1 cellular context compared by ENCODE assay signal in genomic region chr15:74396445-74397238, GRCh38.
TF ChIP-seq lines count a peak whose summit lies in the region.

No MANE protein-coding gene starts in this region.

TF ChIP-seq in GM12878, 131 proteins besides CTCF, POLR2A, EP300 and RAD21 (continued from another document and continues in another):
- TF ChIP-seq ZBTB33 (IDR thresholded peaks at IDR 0.05), result no peak
- TF ChIP-seq PRDM15 (CRISPR knock-in tag; IDR thresholded peaks at IDR 0.05), result no peak
- 0 out of 2 replicates have a peak, but pooled peaks have one; percentile 3 for TF ChIP-seq ELK1 (IDR thresholded peaks at IDR 0.05; ENCODE audit: low read depth, low read length)
- TF ChIP-seq ZNF592 (IDR thresholded peaks at IDR 0.05), result peak; percentile 85; the same call in 1 of the 2 replicates
- TF ChIP-seq CHD4 (IDR thresholded peaks at IDR 0.05), result 0 out of 2 replicates have a peak, but pooled peaks have one; percentile 29
- TF ChIP-seq USF1 (IDR thresholded peaks at IDR 0.05; ENCODE audit: borderline replicate concordance, extremely low read length, insufficient read depth, low read depth, low read length), result no peak
- peak; percentile 99 for TF ChIP-seq GATAD2B (conservative IDR thresholded peaks at IDR 0.05; ENCODE audit: low read depth)
- no peak for TF ChIP-seq PML (IDR thresholded peaks at IDR 0.05; ENCODE audit: low read length)
- peak; percentile 66 for TF ChIP-seq TCF12 (IDR thresholded peaks at IDR 0.05; ENCODE audit: low read depth, low read length)
- peak; percentile 75; the same call in 1 of the 2 replicates for TF ChIP-seq DPF2 (IDR thresholded peaks at IDR 0.05)
- TF ChIP-seq RCOR1 (conservative IDR thresholded peaks at IDR 0.05; ENCODE audit: low read depth, low read length), result peak; percentile 55; the same call in 1 of the 2 replicates
- peak in 1 of 2 experiments; percentile 68; a peak in 1 of 4 replicates for TF ChIP-seq CEBPB (IDR thresholded peaks at IDR 0.05; ENCODE audit: borderline replicate concordance in 1 of 2, low read depth in 2 of 2, low read length in 2 of 2)
- TF ChIP-seq POLR2AphosphoS5 (IDR thresholded peaks at IDR 0.05; ENCODE audit: low read length), result peak; percentile 87
- peak; percentile 81; the same call in 1 of the 2 replicates for TF ChIP-seq EED (IDR thresholded peaks at IDR 0.05; ENCODE audit: low read depth)
- TF ChIP-seq EGR1 (IDR thresholded peaks at IDR 0.05; ENCODE audit: borderline replicate concordance in 1 of 2, low read depth in 2 of 2, low read length in 2 of 2), result peak in 1 of 2 experiments; percentile 72; a peak in 2 of 3 replicates
- TF ChIP-seq KAT2A (conservative IDR thresholded peaks at IDR 0.05; ENCODE audit: control insufficient read depth, low read depth, low read length), result no peak
- TF ChIP-seq ZBED1 (IDR thresholded peaks at IDR 0.05; ENCODE audit: borderline replicate concordance), result peak; percentile 37; the same call in 1 of the 2 replicates
- TF ChIP-seq CBX3 (IDR thresholded peaks at IDR 0.05; ENCODE audit: borderline replicate concordance, low read depth), result no peak
- no peak for TF ChIP-seq E2F4 (IDR thresholded peaks at IDR 0.05; ENCODE audit: low read depth, low read length)
- 0 out of 2 replicates have a peak, but pooled peaks have one; percentile 26 for TF ChIP-seq BCLAF1 (IDR thresholded peaks at IDR 0.05)
- peak; percentile 92 for TF ChIP-seq SMARCA5 (IDR thresholded peaks at IDR 0.05)
- TF ChIP-seq RAD51 (IDR thresholded peaks at IDR 0.05), result peak; percentile 76
- peak; percentile 98 for TF ChIP-seq RELA (IDR thresholded peaks at IDR 0.05; ENCODE audit: borderline replicate concordance, partially characterized antibody)
- peak; percentile 68; the same call in 1 of the 2 replicates for TF ChIP-seq TBL1XR1 (IDR thresholded peaks at IDR 0.05; ENCODE audit: low read depth, low read length)
- TF ChIP-seq IKZF2 (IDR thresholded peaks at IDR 0.05), result peak; percentile 85 to 93
- peak; percentile 64; the same call in 1 of the 2 replicates for TF ChIP-seq TCF3 (IDR thresholded peaks at IDR 0.05; ENCODE audit: borderline replicate concordance, insufficient read depth, low read depth, low read length)
- TF ChIP-seq MEF2B (IDR thresholded peaks at IDR 0.05; ENCODE audit: partially characterized antibody, poor library complexity, severe bottlenecking), result peak; percentile 75
- TF ChIP-seq WRNIP1 (IDR thresholded peaks at IDR 0.05; ENCODE audit: borderline replicate concordance, low read depth, low read length), result 0 out of 2 replicates have a peak, but pooled peaks have one; percentile 82
- TF ChIP-seq ZNF207 (IDR thresholded peaks at IDR 0.05; ENCODE audit: borderline replicate concordance), result 0 out of 2 replicates have a peak, but pooled peaks have one; percentile 1
- TF ChIP-seq CHD1 (IDR thresholded peaks at IDR 0.05; ENCODE audit: low read depth, low read length), result peak; percentile 91; the same call in 1 of the 2 replicates
- TF ChIP-seq ZNF384 (IDR thresholded peaks at IDR 0.05; ENCODE audit: borderline replicate concordance, low read depth, low read length), result 0 out of 2 replicates have a peak, but pooled peaks have one; percentile 12
- TF ChIP-seq ATF7 (IDR thresholded peaks at IDR 0.05; ENCODE audit: low read depth), result peak; percentile 96
- TF ChIP-seq RELB (IDR thresholded peaks at IDR 0.05; ENCODE audit: low read depth), result peak; percentile 84
- TF ChIP-seq ZBTB11 (CRISPR knock-in tag; IDR thresholded peaks at IDR 0.05), result no peak
- TF ChIP-seq CBFB (IDR thresholded peaks at IDR 0.05; ENCODE audit: low read depth), result peak; percentile 53; the same call in 1 of the 2 replicates
